26 cellular contexts compared by ENCODE assay signal in genomic region chr15:40456738-40457137, GRCh38. TPM values are rescaled to one million over a fixed set of nuclear protein-coding genes. Genes with fewer than 3 reads are reported as not detected.
DNase-seq lines count a peak whose midpoint lies in the region; ATAC-seq, FAIRE-seq and TF ChIP-seq lines count a peak whose summit lies in the region.
"Had no signal": no experiment of that assay in that cellular context is flagged by ENCODE, and none has a peak within 500 bp of the region (broad histone marks: within the 10 kb centered on the region; RNA-seq: fewer than 3 reads in every experiment).

No MANE protein-coding gene starts in this region.

- H3K79me2 ChIP-seq in HepG2 (ENCODE audit: insufficient read depth, low read length): peaks cover 37% of the 10 kb centered on the region

- intact Hi-C loops in kidney (cut with DNase I): no loop called here
- intact Hi-C loops in HepG2 (cut with micrococcal nuclease; ENCODE audit: unreplicated experiment): no loop called here

- no peak overlapping the region for H3K9ac ChIP-seq in kidney (ENCODE audit: low read length in 2 of 2)
- no peak overlapping the region for H3K9ac ChIP-seq in HepG2 (ENCODE audit: insufficient read depth, low read depth, low read length)

- peaks cover 23% of the 10 kb centered on the region for H3K36me3 ChIP-seq in CD4-positive, CD25-positive, alpha-beta regulatory T cell (ENCODE audit: control insufficient read depth, insufficient read depth, low read length)
- H3K36me3 ChIP-seq in kidney (ENCODE audit: control insufficient read depth in 1 of 2, insufficient read depth in 2 of 2, low read length in 2 of 2) (peaks cover 4 to 15% of the 10 kb centered on the region in 2 donors), HepG2 (replicated peaks in 1 of 2; ENCODE audit: control insufficient read depth in 1 of 2, insufficient read depth in 2 of 2, low read length in 2 of 2) (peaks cover 8 to 15% of the 10 kb centered on the region in 2 experiments; a peak in 4 of 5 replicates)
- H3K36me3 ChIP-seq: prostate gland had no signal

- peaks cover 63% of the 10 kb centered on the region for H3K4me1 Mint-ChIP-seq in activated T-cell treated with anti-CD3 and anti-CD28 coated beads, Interleukin-2, amount 50 U/mL, for 4 hours (ENCODE audit: low read depth)
- peaks cover 56% of the 10 kb centered on the region for H3K4me1 Mint-ChIP-seq in activated T-cell treated with anti-CD3 and anti-CD28 coated beads, Interleukin-2, amount 50 U/mL, for 72 hours (ENCODE audit: low read depth)
- peaks cover 8 to 63% (median 45%) of the 10 kb centered on the region in 4 donors for H3K4me1 Mint-ChIP-seq in CD4-positive, CD25-positive, alpha-beta regulatory T cell
- H3K4me1 Mint-ChIP-seq in WTC11: peaks cover 47% of the 10 kb centered on the region

- BruUV-seq in HepG2 (replicated peaks; lab: Mats Ljungman, UMichigan): no TSS peak

- WGBS in HepG2 (ENCODE audit: low lambda C conversion rate): 100% methylated on average over 1 of the region's 4 CpGs

- POLR2A ChIA-PET in WTC11 (lab: Charles Lee): interaction anchor here (1.0 kb wide), 1 partner anchor 21 kb away, joined by 3 read pairs; no protein-coding TSS in a partner anchor
- POLR2A ChIA-PET in HepG2 (lab: Yijun Ruan, JAX): no interaction called here

- in situ Hi-C loops in HepG2 (cut with HindIII; ENCODE audit: extremely low pct_ligation_motif_present, low pct_unique_long_range_greater_than_20kb): no loop called here

- H3K36me3 Mint-ChIP-seq in activated T-cell treated with anti-CD3 and anti-CD28 coated beads, Interleukin-2, amount 50 U/mL, for 4 hours (ENCODE audit: insufficient read depth): no peaks in the 10 kb centered on the region
- no peaks in the 10 kb centered on the region for H3K36me3 Mint-ChIP-seq in activated T-cell treated with anti-CD3 and anti-CD28 coated beads, Interleukin-2, amount 50 U/mL, for 72 hours (ENCODE audit: insufficient read depth in 2 of 2)
- H3K36me3 Mint-ChIP-seq in CD4-positive, CD25-positive, alpha-beta regulatory T cell: no peaks in the 10 kb centered on the region
- H3K36me3 Mint-ChIP-seq in WTC11: peaks cover 4% of the 10 kb centered on the region

- H3K4me3 Mint-ChIP-seq in activated T-cell treated with anti-CD3 and anti-CD28 coated beads, Interleukin-2, amount 50 U/mL, for 4 hours: peak overlapping the region; percentile 4
- no peak overlapping the region for H3K4me3 Mint-ChIP-seq in activated T-cell treated with anti-CD3 and anti-CD28 coated beads, Interleukin-2, amount 50 U/mL, for 72 hours
- peak overlapping the region in 3 of 4 donors; percentile 11 to 35 (median 11) for H3K4me3 Mint-ChIP-seq in CD4-positive, CD25-positive, alpha-beta regulatory T cell
- no peak overlapping the region for H3K4me3 Mint-ChIP-seq in WTC11
- H3K4me3 Mint-ChIP-seq: activated CD4-positive, alpha-beta memory T cell treated with anti-CD3 and anti-CD28 coated beads, Interleukin-2, amount 10 ng/mL, durations not matched to agents 7 days and 5 days had no signal

- CTCF ChIA-PET in WTC11 (lab: Charles Lee) (interaction anchor here (0.5 to 1.9 kb wide), 7 partner anchors 12 to 474 kb away, joined by 3 to 9 read pairs (median 3); no protein-coding TSS in a partner anchor), HepG2 (lab: Yijun Ruan, JAX; ENCODE audit: low intra/inter-chr PET ratio, low total read pairs) (no interaction called here)

- no peak for TF ChIP-seq CTCF in WTC11 (IDR thresholded peaks at IDR 0.05)
- no peak for TF ChIP-seq CTCF in kidney (IDR thresholded peaks at IDR 0.05; ENCODE audit: borderline replicate concordance, extremely low read depth, insufficient read depth)
- no peak for TF ChIP-seq CTCF in HepG2 (CRISPR knock-in tag; IDR thresholded peaks at IDR 0.05)

- no peak overlapping the region for H2AFZ ChIP-seq in HepG2 (ENCODE audit: low read length)
- H2AFZ ChIP-seq: hepatocyte had no signal

- no peaks in the 10 kb centered on the region for H3K9me3 ChIP-seq in CD4-positive, CD25-positive, alpha-beta regulatory T cell (ENCODE audit: control insufficient read depth in 2 of 2, low read length in 2 of 2)
- no peaks in the 10 kb centered on the region for H3K9me3 ChIP-seq in kidney (ENCODE audit: control insufficient read depth in 1 of 2, low read length in 2 of 2)
- no peaks in the 10 kb centered on the region for H3K9me3 ChIP-seq in HepG2 (ENCODE audit: low read length)
- H3K9me3 ChIP-seq: neutrophil, prostate gland, suprapubic skin had no signal

- FAIRE-seq in kidney (lab: Jason Lieb, UNC) (no peak), HepG2 (lab: Jason Lieb, UNC) (no peak)
- FAIRE-seq: A204.1, colon, HTR-8/SVneo had no signal

- ATAC-seq in activated T-cell treated with anti-CD3 and anti-CD28 coated beads, Interleukin-2, amount 50 U/mL, for 4 hours: no peak
- no peak for ATAC-seq in activated T-cell treated with anti-CD3 and anti-CD28 coated beads, Interleukin-2, amount 50 U/mL, for 72 hours (replicated peaks in 1 of 2)
- no peak for ATAC-seq in CD4-positive, CD25-positive, alpha-beta regulatory T cell (ENCODE audit: low read depth in 2 of 2)
- ATAC-seq in WTC11 (no peak), HepG2 (no peak)

- H3K27me3 ChIP-seq in CD4-positive, CD25-positive, alpha-beta regulatory T cell (ENCODE audit: control insufficient read depth, insufficient read depth, low read length): no peaks in the 10 kb centered on the region
- no peaks in the 10 kb centered on the region for H3K27me3 ChIP-seq in HepG2 (ENCODE audit: control insufficient read depth in 1 of 2, insufficient read depth in 2 of 2, low read length in 2 of 2)
- H3K27me3 ChIP-seq: hepatocyte, neutrophil, suprapubic skin had no signal

- no peaks in the 10 kb centered on the region for H3K9me3 Mint-ChIP-seq in activated T-cell treated with anti-CD3 and anti-CD28 coated beads, Interleukin-2, amount 50 U/mL, for 4 hours
- H3K9me3 Mint-ChIP-seq in activated T-cell treated with anti-CD3 and anti-CD28 coated beads, Interleukin-2, amount 50 U/mL, for 72 hours: no peaks in the 10 kb centered on the region
- H3K9me3 Mint-ChIP-seq in CD4-positive, CD25-positive, alpha-beta regulatory T cell: no peaks in the 10 kb centered on the region
- H3K9me3 Mint-ChIP-seq in WTC11: no peaks in the 10 kb centered on the region
- H3K9me3 Mint-ChIP-seq: activated CD4-positive, alpha-beta memory T cell treated with anti-CD3 and anti-CD28 coated beads, Interleukin-2, amount 10 ng/mL, durations not matched to agents 7 days and 5 days had no signal

- no peak overlapping the region for H3K27ac ChIP-seq in CD4-positive, CD25-positive, alpha-beta regulatory T cell (ENCODE audit: insufficient read depth, low read length, poor library complexity, severe bottlenecking)
- no peak overlapping the region for H3K27ac ChIP-seq in kidney (ENCODE audit: low read depth in 2 of 2, low read length in 2 of 2)
- H3K27ac ChIP-seq in HepG2 (ENCODE audit: extremely low read length, insufficient read depth, low read length): no peak overlapping the region
- H3K27ac ChIP-seq: hepatocyte, neutrophil, prostate gland, suprapubic skin had no signal

- H3K27ac Mint-ChIP-seq in activated T-cell treated with anti-CD3 and anti-CD28 coated beads, Interleukin-2, amount 50 U/mL, for 72 hours: no peak overlapping the region
- peak overlapping the region in 2 of 3 donors; percentile 83 to 92 for H3K27ac Mint-ChIP-seq in CD4-positive, CD25-positive, alpha-beta regulatory T cell
- peak overlapping the region; percentile 76 for H3K27ac Mint-ChIP-seq in WTC11
- H3K27ac Mint-ChIP-seq: activated CD4-positive, alpha-beta memory T cell treated with anti-CD3 and anti-CD28 coated beads, Interleukin-2, amount 10 ng/mL, durations not matched to agents 7 days and 5 days had no signal

- no peak overlapping the region for H3K4me2 ChIP-seq in HepG2 (ENCODE audit: low read depth, low read length)
- H3K4me2 ChIP-seq: hepatocyte had no signal

- no peak for TF ChIP-seq RAD21 in HepG2 (CRISPR knock-in tag; IDR thresholded peaks at IDR 0.05)

- no peak for TF ChIP-seq POLR2A in HepG2 (IDR thresholded peaks at IDR 0.05; ENCODE audit: insufficient read depth in 1 of 2, low read depth in 2 of 2, low read length in 2 of 2)

- no peak overlapping the region for H3K4me3 ChIP-seq in CD4-positive, CD25-positive, alpha-beta regulatory T cell (ENCODE audit: low read depth, low read length)
- H3K4me3 ChIP-seq in kidney (ENCODE audit: low read length in 2 of 2) (no peak overlapping the region), HepG2 (replicated peaks in 1 of 3; ENCODE audit: insufficient read depth in 1 of 3, low read depth in 2 of 3, low read length in 3 of 3) (no peak overlapping the region)
- H3K4me3 ChIP-seq: hepatocyte, prostate gland, suprapubic skin had no signal

- DNase-seq in activated T-cell treated with anti-CD3 and anti-CD28 coated beads, Interleukin-2, amount 50 U/mL, for 4 hours: no peak
- no peak for DNase-seq in activated T-cell treated with anti-CD3 and anti-CD28 coated beads, Interleukin-2, amount 50 U/mL, for 72 hours
- no peak for DNase-seq in CD4-positive, CD25-positive, alpha-beta regulatory T cell
- no peak for DNase-seq in WTC11 (ENCODE audit: low spot score)
- DNase-seq in kidney: peak; percentile 38
- DNase-seq in iPS-NIHi7 (ENCODE audit: extremely low spot score): no peak
- no peak for DNase-seq in DMS53 treated with DMSO at 0.1 percent for 48 hours (lab: John Stamatoyannopoulos, UW; ENCODE audit: unreplicated experiment)
- DNase-seq in HepG2 (ENCODE audit: low spot score): no peak
- DNase-seq: activated CD4-positive, alpha-beta memory T cell treated with anti-CD3 and anti-CD28 coated beads, Interleukin-2, amount 10 ng/mL, durations not matched to agents 7 days and 5 days; AML-193; COR-L47; DND-41; effector memory CD4-positive, alpha-beta T cell; KG1; NCI-H1436 treated with DMSO at 0.1 percent for 48 hours; NCI-H2107; NCI-H446; SIG-M5; SW 1271 had no signal

- peaks cover 13% of the 10 kb centered on the region; the same call in 1 of the 2 replicates for H4K20me1 ChIP-seq in HepG2 (ENCODE audit: insufficient read depth, low read length)

- TF ChIP-seq EP300 in HepG2 (IDR thresholded peaks at IDR 0.05; ENCODE audit: low read depth in 2 of 2, low read length in 2 of 2) (no peak), HepG2 (CRISPR knock-in tag; IDR thresholded peaks at IDR 0.05; ENCODE audit: borderline replicate concordance) (no peak)

- no peaks in the 10 kb centered on the region for H3K27me3 Mint-ChIP-seq in activated T-cell treated with anti-CD3 and anti-CD28 coated beads, Interleukin-2, amount 50 U/mL, for 4 hours (ENCODE audit: low read depth)
- no peaks in the 10 kb centered on the region for H3K27me3 Mint-ChIP-seq in activated T-cell treated with anti-CD3 and anti-CD28 coated beads, Interleukin-2, amount 50 U/mL, for 72 hours (ENCODE audit: low read depth)
- H3K27me3 Mint-ChIP-seq in CD4-positive, CD25-positive, alpha-beta regulatory T cell: no peaks in the 10 kb centered on the region
- no peaks in the 10 kb centered on the region for H3K27me3 Mint-ChIP-seq in WTC11 (ENCODE audit: low read depth)
- H3K27me3 Mint-ChIP-seq: activated CD4-positive, alpha-beta memory T cell treated with anti-CD3 and anti-CD28 coated beads, Interleukin-2, amount 10 ng/mL, durations not matched to agents 7 days and 5 days had no signal

- peaks cover 50% of the 10 kb centered on the region for H3K4me1 ChIP-seq in CD4-positive, CD25-positive, alpha-beta regulatory T cell (ENCODE audit: control insufficient read depth, insufficient read depth, low read length, poor library complexity, severe bottlenecking)
- peaks cover 21 to 25% of the 10 kb centered on the region in 2 donors for H3K4me1 ChIP-seq in kidney (ENCODE audit: control insufficient read depth in 1 of 2, insufficient read depth in 1 of 2, low read depth in 1 of 2, low read length in 2 of 2)
- peaks cover 56% of the 10 kb centered on the region for H3K4me1 ChIP-seq in HepG2 (ENCODE audit: insufficient read depth, low read length)
- H3K4me1 ChIP-seq: prostate gland had no signal

RNA-seq across cellular contexts. Expression of gene CHST14, which starts 14.0 kb away (rescaled TPM):
- total RNA-seq in activated T-cell treated with anti-CD3 and anti-CD28 coated beads, Interleukin-2, amount 50 U/mL, for 4 hours: 1 to 10 TPM; 6.2 to 7.1 (median 7.0) TPM
- total RNA-seq in activated T-cell treated with anti-CD3 and anti-CD28 coated beads, Interleukin-2, amount 50 U/mL, for 72 hours: 1 to 10 TPM; 9.5 to 9.7 TPM
- 6.3 TPM for total RNA-seq in CD4-positive, CD25-positive, alpha-beta regulatory T cell
- 1 to 10 TPM; 1.1 to 2.0 (median 1.4) TPM for polyA plus RNA-seq in CD4-positive, CD25-positive, alpha-beta regulatory T cell
- 21.3 to 29.5 TPM (median 26.2 TPM) in 3 replicates for total RNA-seq in WTC11 (2021)
- total RNA-seq in kidney: 14.3 TPM
- polyA plus RNA-seq in kidney (ENCODE audit: insufficient read depth, low read depth, low replicate concordance): 11.9 TPM
- total RNA-seq in HepG2 (2016; rRNA removed; fragmentation: Illumina TruSeq; extraction: Trizol): 6.4 and 12.4 TPM in 2 replicates
- total RNA-seq in HepG2 (2016; cell fraction: cytosol; rRNA removed; fragmentation: Illumina TruSeq; extraction: Trizol; ENCODE audit: low read depth): 1.7 and 1.9 TPM in 2 replicates
- total RNA-seq in HepG2 (2016; cell fraction: insoluble cytoplasmic fraction; rRNA removed; fragmentation: Illumina TruSeq; extraction: Trizol): 5.9 and 12.8 TPM in 2 replicates
- 6.3 and 7.3 TPM in 2 replicates for total RNA-seq in HepG2 (2016; cell fraction: membrane; rRNA removed; fragmentation: Illumina TruSeq; extraction: Trizol)
- 12.7 and 15.0 TPM in 2 replicates for total RNA-seq in HepG2 (2016; cell fraction: nucleus; rRNA removed; fragmentation: Illumina TruSeq; extraction: Trizol)
- polyA plus RNA-seq in HepG2 (2011; rRNA removed): 8.6 and 8.9 TPM in 2 replicates
- 9.6 and 9.8 TPM in 2 replicates for polyA plus RNA-seq in HepG2 (2011; cell fraction: cytosol; rRNA removed)
- 4.4 and 4.5 TPM in 2 replicates for polyA plus RNA-seq in HepG2 (2011; cell fraction: nucleus; rRNA removed)
- 9.6 and 9.8 TPM in 2 replicates for polyA plus RNA-seq in HepG2 (2012)
- 3.1 and 3.8 TPM in 2 replicates for polyA plus RNA-seq in HepG2 (2016; cell fraction: cytosol; fragmentation: Illumina TruSeq; extraction: Trizol; ENCODE audit: low read depth)
- 10.8 and 12.3 TPM in 2 replicates for polyA plus RNA-seq in HepG2 (2016; cell fraction: insoluble cytoplasmic fraction; fragmentation: Illumina TruSeq; extraction: Trizol; ENCODE audit: low read depth)
- 6.3 and 7.2 TPM in 2 replicates for polyA plus RNA-seq in HepG2 (2016; cell fraction: membrane; fragmentation: Illumina TruSeq; extraction: Trizol; ENCODE audit: low read depth)
- polyA plus RNA-seq in HepG2 (2016; cell fraction: nucleus; fragmentation: Illumina TruSeq; extraction: Trizol; ENCODE audit: insufficient read depth, low read depth): 35.3 and 38.8 TPM in 2 replicates
- polyA minus RNA-seq in HepG2 (2011; rRNA and poly(A)+ RNA removed; ENCODE audit: low replicate concordance): 10.7 and 13.2 TPM in 2 replicates
- 7.1 and 8.4 TPM in 2 replicates for polyA minus RNA-seq in HepG2 (2011; cell fraction: cytosol; rRNA and poly(A)+ RNA removed)
- polyA minus RNA-seq in HepG2 (2011; cell fraction: nucleus; rRNA and poly(A)+ RNA removed): 3.0 and 3.2 TPM in 2 replicates

RNA-seq across cellular contexts. Expression of gene BAHD1, which starts 16.0 kb away (rescaled TPM):
- 10 to 100 TPM; 28.0 to 31.6 (median 31.5) TPM for total RNA-seq in activated T-cell treated with anti-CD3 and anti-CD28 coated beads, Interleukin-2, amount 50 U/mL, for 4 hours
- 10 to 100 TPM; 20.8 to 21.9 TPM for total RNA-seq in activated T-cell treated with anti-CD3 and anti-CD28 coated beads, Interleukin-2, amount 50 U/mL, for 72 hours
- total RNA-seq in CD4-positive, CD25-positive, alpha-beta regulatory T cell: 32.9 TPM
- 1 to 10 TPM; 1.3 to 1.6 (median 1.5) TPM for polyA plus RNA-seq in CD4-positive, CD25-positive, alpha-beta regulatory T cell
- total RNA-seq in WTC11 (2021): 40.7 to 49.1 TPM (median 41.5 TPM) in 3 replicates
- 28.4 TPM for total RNA-seq in kidney
- 13.3 TPM for polyA plus RNA-seq in kidney (ENCODE audit: insufficient read depth, low read depth, low replicate concordance)
- total RNA-seq in HepG2 (2016; rRNA removed; fragmentation: Illumina TruSeq; extraction: Trizol): 8.1 and 8.7 TPM in 2 replicates
- total RNA-seq in HepG2 (2016; cell fraction: cytosol; rRNA removed; fragmentation: Illumina TruSeq; extraction: Trizol; ENCODE audit: low read depth): 1.8 and 1.9 TPM in 2 replicates
- 7.1 and 8.8 TPM in 2 replicates for total RNA-seq in HepG2 (2016; cell fraction: insoluble cytoplasmic fraction; rRNA removed; fragmentation: Illumina TruSeq; extraction: Trizol)
- total RNA-seq in HepG2 (2016; cell fraction: membrane; rRNA removed; fragmentation: Illumina TruSeq; extraction: Trizol): 4.5 and 4.7 TPM in 2 replicates
- 9.6 and 13.1 TPM in 2 replicates for total RNA-seq in HepG2 (2016; cell fraction: nucleus; rRNA removed; fragmentation: Illumina TruSeq; extraction: Trizol)
- 3.3 and 3.8 TPM in 2 replicates for polyA plus RNA-seq in HepG2 (2011; rRNA removed)
- 2.3 and 2.4 TPM in 2 replicates for polyA plus RNA-seq in HepG2 (2011; cell fraction: cytosol; rRNA removed)
- polyA plus RNA-seq in HepG2 (2011; cell fraction: nucleus; rRNA removed): 9.7 and 10.3 TPM in 2 replicates
- 6.2 and 8.0 TPM in 2 replicates for polyA plus RNA-seq in HepG2 (2012)
- 0.53 and 0.62 TPM in 2 replicates for polyA plus RNA-seq in HepG2 (2016; cell fraction: cytosol; fragmentation: Illumina TruSeq; extraction: Trizol; ENCODE audit: low read depth)
- polyA plus RNA-seq in HepG2 (2016; cell fraction: insoluble cytoplasmic fraction; fragmentation: Illumina TruSeq; extraction: Trizol; ENCODE audit: low read depth): 8.2 and 10.1 TPM in 2 replicates
- 2.1 and 2.2 TPM in 2 replicates for polyA plus RNA-seq in HepG2 (2016; cell fraction: membrane; fragmentation: Illumina TruSeq; extraction: Trizol; ENCODE audit: low read depth)
- polyA plus RNA-seq in HepG2 (2016; cell fraction: nucleus; fragmentation: Illumina TruSeq; extraction: Trizol; ENCODE audit: insufficient read depth, low read depth): 14.7 and 18.8 TPM in 2 replicates
- polyA minus RNA-seq in HepG2 (2011; rRNA and poly(A)+ RNA removed; ENCODE audit: low replicate concordance): 6.1 and 10.5 TPM in 2 replicates
- polyA minus RNA-seq in HepG2 (2011; cell fraction: cytosol; rRNA and poly(A)+ RNA removed): 3.0 and 3.5 TPM in 2 replicates
- 5.3 and 9.8 TPM in 2 replicates for polyA minus RNA-seq in HepG2 (2011; cell fraction: nucleus; rRNA and poly(A)+ RNA removed)

RNA-seq across cellular contexts. Expression of gene IVD, which starts 51.1 kb away (rescaled TPM):
- 10 to 100 TPM; 65.2 to 71.4 (median 68.7) TPM for total RNA-seq in activated T-cell treated with anti-CD3 and anti-CD28 coated beads, Interleukin-2, amount 50 U/mL, for 4 hours
- 10 to 100 TPM; 61.2 to 75.5 TPM for total RNA-seq in activated T-cell treated with anti-CD3 and anti-CD28 coated beads, Interleukin-2, amount 50 U/mL, for 72 hours
- total RNA-seq in CD4-positive, CD25-positive, alpha-beta regulatory T cell: 40.2 TPM
- polyA plus RNA-seq in CD4-positive, CD25-positive, alpha-beta regulatory T cell: 10 to 100 TPM; 25.0 to 36.3 (median 32.4) TPM
- 82.2 to 96.1 TPM (median 89.3 TPM) in 3 replicates for total RNA-seq in WTC11 (2021)
- 76.9 TPM for total RNA-seq in kidney
- 83.0 TPM for polyA plus RNA-seq in kidney (ENCODE audit: insufficient read depth, low read depth, low replicate concordance)
- total RNA-seq in HepG2 (2016; rRNA removed; fragmentation: Illumina TruSeq; extraction: Trizol): 48.0 and 61.3 TPM in 2 replicates
- 10.0 and 11.4 TPM in 2 replicates for total RNA-seq in HepG2 (2016; cell fraction: cytosol; rRNA removed; fragmentation: Illumina TruSeq; extraction: Trizol; ENCODE audit: low read depth)
- total RNA-seq in HepG2 (2016; cell fraction: insoluble cytoplasmic fraction; rRNA removed; fragmentation: Illumina TruSeq; extraction: Trizol): 52.6 and 57.5 TPM in 2 replicates
- 16.7 and 18.2 TPM in 2 replicates for total RNA-seq in HepG2 (2016; cell fraction: membrane; rRNA removed; fragmentation: Illumina TruSeq; extraction: Trizol)
- total RNA-seq in HepG2 (2016; cell fraction: nucleus; rRNA removed; fragmentation: Illumina TruSeq; extraction: Trizol): 53.6 and 56.9 TPM in 2 replicates
- polyA plus RNA-seq in HepG2 (2011; rRNA removed): 53.9 and 56.6 TPM in 2 replicates
- 51.5 and 58.7 TPM in 2 replicates for polyA plus RNA-seq in HepG2 (2011; cell fraction: cytosol; rRNA removed)
- 50.0 and 59.6 TPM in 2 replicates for polyA plus RNA-seq in HepG2 (2011; cell fraction: nucleus; rRNA removed)
- 38.1 and 46.1 TPM in 2 replicates for polyA plus RNA-seq in HepG2 (2012)
- polyA plus RNA-seq in HepG2 (2016; cell fraction: cytosol; fragmentation: Illumina TruSeq; extraction: Trizol; ENCODE audit: low read depth): 4.8 and 5.5 TPM in 2 replicates
- 49.0 and 58.9 TPM in 2 replicates for polyA plus RNA-seq in HepG2 (2016; cell fraction: insoluble cytoplasmic fraction; fragmentation: Illumina TruSeq; extraction: Trizol; ENCODE audit: low read depth)
- polyA plus RNA-seq in HepG2 (2016; cell fraction: membrane; fragmentation: Illumina TruSeq; extraction: Trizol; ENCODE audit: low read depth): 9.2 and 11.0 TPM in 2 replicates
- polyA plus RNA-seq in HepG2 (2016; cell fraction: nucleus; fragmentation: Illumina TruSeq; extraction: Trizol; ENCODE audit: insufficient read depth, low read depth): 72.4 and 89.1 TPM in 2 replicates
- polyA minus RNA-seq in HepG2 (2011; rRNA and poly(A)+ RNA removed; ENCODE audit: low replicate concordance): 75.5 and 101 TPM in 2 replicates
- polyA minus RNA-seq in HepG2 (2011; cell fraction: cytosol; rRNA and poly(A)+ RNA removed): 31.7 and 40.8 TPM in 2 replicates
- 71.8 and 74.3 TPM in 2 replicates for polyA minus RNA-seq in HepG2 (2011; cell fraction: nucleus; rRNA and poly(A)+ RNA removed)

Comparison
In these comparisons a context has a peak if more than half of its experiments do, and no peak if none do; other contexts are left out.
1. H3K4me3 Mint-ChIP-seq: peak in activated T-cell treated with anti-CD3 and anti-CD28 coated beads, Interleukin-2, amount 50 U/mL, for 4 hours (single experiment) and CD4-positive, CD25-positive, alpha-beta regulatory T cell (3 of 4); none in activated T-cell treated with anti-CD3 and anti-CD28 coated beads, Interleukin-2, amount 50 U/mL, for 72 hours (0 of 2) and WTC11 (single experiment).